18 cellular contexts compared by ENCODE assay signal in the genomic region with DNA sequence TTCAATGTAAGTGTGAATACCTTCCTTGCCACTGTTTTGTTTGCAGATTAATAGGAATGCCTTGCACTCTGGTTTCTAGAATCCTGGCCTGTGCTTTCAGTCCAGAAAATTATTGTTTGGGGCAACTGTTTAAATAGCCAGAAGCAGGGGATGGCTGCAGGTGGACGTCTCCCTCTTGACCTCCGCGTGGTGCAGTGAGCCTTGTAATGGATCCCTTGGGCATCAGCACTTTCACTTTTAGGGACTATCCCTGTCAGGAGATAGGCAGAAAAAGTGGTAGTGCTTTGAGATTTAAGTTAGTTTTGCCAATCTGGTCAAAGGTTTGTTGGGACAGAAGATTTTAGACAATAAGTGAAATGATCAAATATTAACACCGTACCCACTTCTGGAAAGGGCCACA.
A peak's percentile ranks its signal among the peaks of the same experiment; 100 is the strongest.
DNase-seq lines count a peak whose midpoint lies in the region; ATAC-seq, FAIRE-seq and TF ChIP-seq lines count a peak whose summit lies in the region.
"Had no signal": no experiment of that assay in that cellular context is flagged by ENCODE, and none has a peak within 500 bp of the region (broad histone marks: within the 10 kb centered on the region; RNA-seq: fewer than 3 reads in every experiment).

No MANE protein-coding gene starts in this region.

- TF ChIP-seq CTCF in liver (IDR thresholded peaks at IDR 0.05; ENCODE audit: low read depth, low read length, missing input control) (peak; percentile 30), HepG2 (CRISPR knock-in tag; IDR thresholded peaks at IDR 0.05) (no peak)

- H3K27ac ChIP-seq in liver (ENCODE audit: low read depth in 1 of 2, low read length in 2 of 2) (peak overlapping the region; percentile 45 to 83), HepG2 (ENCODE audit: extremely low read length, insufficient read depth, low read length) (no peak overlapping the region), caudate nucleus (ENCODE audit: low read depth, low read length) (peak overlapping the region; percentile 42)
- H3K27ac ChIP-seq: PC-9, SJCRH30 had no signal

- no peaks in the 10 kb centered on the region for H3K4me1 Mint-ChIP-seq in memory B cell

- H4K20me1 ChIP-seq in HepG2 (ENCODE audit: insufficient read depth, low read length), result no peaks in the 10 kb centered on the region

- H3K4me2 ChIP-seq in HepG2 (ENCODE audit: low read depth, low read length), result no peak overlapping the region
- H3K4me2 ChIP-seq: PC-9 had no signal

- H3K79me2 ChIP-seq in HepG2 (ENCODE audit: insufficient read depth, low read length), result no peaks in the 10 kb centered on the region

- TF ChIP-seq EP300 in HepG2 (IDR thresholded peaks at IDR 0.05; ENCODE audit: low read depth in 2 of 2, low read length in 2 of 2) (no peak), HepG2 (CRISPR knock-in tag; IDR thresholded peaks at IDR 0.05; ENCODE audit: borderline replicate concordance) (no peak)

- H3K36me3 Mint-ChIP-seq in memory B cell, result peaks cover 55% of the 10 kb centered on the region

- H3K9me3 ChIP-seq in liver (ENCODE audit: control insufficient read depth in 4 of 4, low read length in 3 of 4) (no peaks in the 10 kb centered on the region), HepG2 (ENCODE audit: low read length) (no peaks in the 10 kb centered on the region)
- H3K9me3 ChIP-seq: SJCRH30 had no signal

- no peak overlapping the region for H2AFZ ChIP-seq in HepG2 (ENCODE audit: low read length)
- H2AFZ ChIP-seq: PC-9 had no signal

- no peak for DNase-seq in HepG2 (ENCODE audit: low spot score)
- DNase-seq in caudate nucleus (lab: John Stamatoyannopoulos, UW), result no peak
- DNase-seq in memory B cell (ENCODE audit: low spot score in 2 of 2), result no peak
- no peak for DNase-seq in central memory CD4-positive, alpha-beta T cell
- no peak for DNase-seq in activated CD4-positive, alpha-beta T cell treated with anti-CD3 and anti-CD28 coated beads, Interleukin-2, amount 50 U/mL, for 48 hours
- no peak for DNase-seq in pons (ENCODE audit: low spot score)
- DNase-seq: ACHN; AML-193; CD4-positive, alpha-beta T cell; HFFc6; IMR-90; NCI-H187; NCI-H446; NCI-H774; PC-9; SJCRH30 had no signal

- H3K9ac ChIP-seq in liver (ENCODE audit: low read depth in 1 of 2, low read length in 2 of 2) (peak overlapping the region in 1 of 2 donors; percentile 57), HepG2 (ENCODE audit: insufficient read depth, low read depth, low read length) (no peak overlapping the region)

- TF ChIP-seq POLR2A in HepG2 (IDR thresholded peaks at IDR 0.05; ENCODE audit: insufficient read depth in 1 of 2, low read depth in 2 of 2, low read length in 2 of 2), result no peak

- H3K4me3 ChIP-seq in liver (ENCODE audit: low read depth in 1 of 3, low read length in 3 of 3) (peak overlapping the region in 1 of 3 donors; percentile 7), HepG2 (replicated peaks in 1 of 3; ENCODE audit: insufficient read depth in 1 of 3, low read depth in 2 of 3, low read length in 3 of 3) (no peak overlapping the region)
- H3K4me3 ChIP-seq: PC-9, SJCRH30 had no signal

- no peak overlapping the region for H3K4me3 Mint-ChIP-seq in memory B cell
- H3K4me3 Mint-ChIP-seq: CD4-positive, alpha-beta T cell; HFFc6 had no signal

- H3K36me3 ChIP-seq in liver (ENCODE audit: control insufficient read depth in 4 of 4, insufficient read depth in 3 of 4, low read depth in 1 of 4, low read length in 3 of 4) (peaks cover 0 to 3% (median 1%) of the 10 kb centered on the region in 4 donors), HepG2 (replicated peaks in 1 of 2; ENCODE audit: control insufficient read depth in 1 of 2, insufficient read depth in 2 of 2, low read length in 2 of 2) (no peaks in the 10 kb centered on the region)
- H3K36me3 ChIP-seq: SJCRH30 had no signal

- 31% methylated on average over 4 of the region's 4 CpGs for WGBS in liver
- 97% methylated on average over 4 of the region's 4 CpGs for WGBS in HepG2 (ENCODE audit: low lambda C conversion rate)

- intact Hi-C loops in HepG2 (cut with micrococcal nuclease; ENCODE audit: unreplicated experiment), result no loop called here

- H3K4me1 ChIP-seq in liver (ENCODE audit: control insufficient read depth in 4 of 4, insufficient read depth in 4 of 4, low read length in 3 of 4), result peaks cover 2 to 21% (median 9%) of the 10 kb centered on the region in 4 donors
- no peaks in the 10 kb centered on the region for H3K4me1 ChIP-seq in HepG2 (ENCODE audit: insufficient read depth, low read length)

- H3K27ac Mint-ChIP-seq in memory B cell, result peak overlapping the region; percentile 8
- H3K27ac Mint-ChIP-seq: CD4-positive, alpha-beta T cell; HFFc6 had no signal

- no peak for FAIRE-seq in HepG2 (lab: Jason Lieb, UNC)
- FAIRE-seq: H54 had no signal

- TF ChIP-seq RAD21 in liver (IDR thresholded peaks at IDR 0.05), result peak; percentile 71 to 86
- no peak for TF ChIP-seq RAD21 in HepG2 (CRISPR knock-in tag; IDR thresholded peaks at IDR 0.05)

- in situ Hi-C loops in HepG2 (cut with HindIII; ENCODE audit: extremely low pct_ligation_motif_present, low pct_unique_long_range_greater_than_20kb), result no loop called here

- H3K27me3 ChIP-seq in liver (ENCODE audit: control insufficient read depth in 4 of 4, insufficient read depth in 4 of 4, low read length in 3 of 4) (no peaks in the 10 kb centered on the region), HepG2 (ENCODE audit: control insufficient read depth in 1 of 2, insufficient read depth in 2 of 2, low read length in 2 of 2) (no peaks in the 10 kb centered on the region)
- H3K27me3 ChIP-seq: SJCRH30 had no signal

- ATAC-seq in HepG2 (no peak), memory B cell (ENCODE audit: low read depth) (no peak)

- POLR2A ChIA-PET in HepG2 (lab: Yijun Ruan, JAX), result no interaction called here

- no peaks in the 10 kb centered on the region for H3K27me3 Mint-ChIP-seq in memory B cell
- H3K27me3 Mint-ChIP-seq: CD4-positive, alpha-beta T cell had no signal

- BruUV-seq in HepG2 (replicated peaks; lab: Mats Ljungman, UMichigan), result no TSS peak

- H3K9me3 Mint-ChIP-seq in memory B cell, result no peaks in the 10 kb centered on the region
- H3K9me3 Mint-ChIP-seq: CD4-positive, alpha-beta T cell; HFFc6 had no signal

- CTCF ChIA-PET in HepG2 (lab: Yijun Ruan, JAX; ENCODE audit: low intra/inter-chr PET ratio, low total read pairs), result no interaction called here

TF ChIP-seq in liver, 16 proteins besides CTCF, POLR2A, EP300 and RAD21 (continues in another document):
- peak; percentile 19 to 38 for TF ChIP-seq RXRA (IDR thresholded peaks at IDR 0.05)
- TF ChIP-seq GABPA (IDR thresholded peaks at IDR 0.05 in 1 of 2, conservative IDR thresholded peaks at IDR 0.05 in 1 of 2), result no peak
- TF ChIP-seq, protein P1, sequence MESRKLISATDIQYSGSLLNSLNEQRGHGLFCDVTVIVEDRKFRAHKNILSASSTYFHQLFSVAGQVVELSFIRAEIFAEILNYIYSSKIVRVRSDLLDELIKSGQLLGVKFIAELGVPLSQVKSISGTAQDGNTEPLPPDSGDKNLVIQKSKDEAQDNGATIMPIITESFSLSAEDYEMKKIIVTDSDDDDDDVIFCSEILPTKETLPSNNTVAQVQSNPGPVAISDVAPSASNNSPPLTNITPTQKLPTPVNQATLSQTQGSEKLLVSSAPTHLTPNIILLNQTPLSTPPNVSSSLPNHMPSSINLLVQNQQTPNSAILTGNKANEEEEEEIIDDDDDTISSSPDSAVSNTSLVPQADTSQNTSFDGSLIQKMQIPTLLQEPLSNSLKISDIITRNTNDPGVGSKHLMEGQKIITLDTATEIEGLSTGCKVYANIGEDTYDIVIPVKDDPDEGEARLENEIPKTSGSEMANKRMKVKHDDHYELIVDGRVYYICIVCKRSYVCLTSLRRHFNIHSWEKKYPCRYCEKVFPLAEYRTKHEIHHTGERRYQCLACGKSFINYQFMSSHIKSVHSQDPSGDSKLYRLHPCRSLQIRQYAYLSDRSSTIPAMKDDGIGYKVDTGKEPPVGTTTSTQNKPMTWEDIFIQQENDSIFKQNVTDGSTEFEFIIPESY (IDR thresholded peaks at IDR 0.05), result no peak
- TF ChIP-seq SP1 (IDR thresholded peaks at IDR 0.05), result peak; percentile 42
- no peak for TF ChIP-seq HNF4G (IDR thresholded peaks at IDR 0.05)
- TF ChIP-seq HNF4A (conservative IDR thresholded peaks at IDR 0.05), result peak; percentile 14 to 17
- TF ChIP-seq JUND (IDR thresholded peaks at IDR 0.05), result no peak
- TF ChIP-seq NR2F2 (IDR thresholded peaks at IDR 0.05), result no peak
- TF ChIP-seq EGR1 (IDR thresholded peaks at IDR 0.05; ENCODE audit: low read depth in 2 of 2), result no peak
- TF ChIP-seq FOXA1 (IDR thresholded peaks at IDR 0.05), result no peak

TF ChIP-seq in HepG2, 621 proteins besides CTCF, POLR2A, EP300 and RAD21 (continues in another document):
- TF ChIP-seq TAF15 (IDR thresholded peaks at IDR 0.05; ENCODE audit: low read depth, low read length, poor library complexity, severe bottlenecking) (no peak), MXI1 (IDR thresholded peaks at IDR 0.05; ENCODE audit: borderline replicate concordance, low read depth, low read length) (no peak), HNF4A (CRISPR knock-in tag; IDR thresholded peaks at IDR 0.05) (no peak), ARNT2 (CRISPR knock-in tag; IDR thresholded peaks at IDR 0.05; ENCODE audit: low read depth) (no peak), THAP7 (CRISPR knock-in tag; IDR thresholded peaks at IDR 0.05) (no peak), ZNF589 (CRISPR knock-in tag; conservative IDR thresholded peaks at IDR 0.05) (no peak), SSRP1 (CRISPR knock-in tag; IDR thresholded peaks at IDR 0.05) (no peak), FLYWCH1 (CRISPR knock-in tag; IDR thresholded peaks at IDR 0.05) (no peak), NR2F2 (IDR thresholded peaks at IDR 0.05; ENCODE audit: borderline replicate concordance, low read depth) (no peak)
- TF ChIP-seq, protein P2, sequence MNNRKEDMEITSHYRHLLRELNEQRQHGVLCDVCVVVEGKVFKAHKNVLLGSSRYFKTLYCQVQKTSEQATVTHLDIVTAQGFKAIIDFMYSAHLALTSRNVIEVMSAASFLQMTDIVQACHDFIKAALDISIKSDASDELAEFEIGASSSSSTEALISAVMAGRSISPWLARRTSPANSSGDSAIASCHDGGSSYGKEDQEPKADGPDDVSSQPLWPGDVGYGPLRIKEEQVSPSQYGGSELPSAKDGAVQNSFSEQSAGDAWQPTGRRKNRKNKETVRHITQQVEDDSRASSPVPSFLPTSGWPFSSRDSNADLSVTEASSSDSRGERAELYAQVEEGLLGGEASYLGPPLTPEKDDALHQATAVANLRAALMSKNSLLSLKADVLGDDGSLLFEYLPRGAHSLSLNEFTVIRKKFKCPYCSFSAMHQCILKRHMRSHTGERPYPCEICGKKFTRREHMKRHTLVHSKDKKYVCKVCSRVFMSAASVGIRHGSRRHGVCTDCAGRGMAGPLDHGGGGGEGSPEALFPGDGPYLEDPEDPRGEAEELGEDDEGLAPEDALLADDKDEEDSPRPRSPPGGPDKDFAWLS (CRISPR knock-in tag; IDR thresholded peaks at IDR 0.05; ENCODE audit: borderline replicate concordance), result no peak
